1 cellular context compared by ENCODE assay signal in the genomic region with DNA sequence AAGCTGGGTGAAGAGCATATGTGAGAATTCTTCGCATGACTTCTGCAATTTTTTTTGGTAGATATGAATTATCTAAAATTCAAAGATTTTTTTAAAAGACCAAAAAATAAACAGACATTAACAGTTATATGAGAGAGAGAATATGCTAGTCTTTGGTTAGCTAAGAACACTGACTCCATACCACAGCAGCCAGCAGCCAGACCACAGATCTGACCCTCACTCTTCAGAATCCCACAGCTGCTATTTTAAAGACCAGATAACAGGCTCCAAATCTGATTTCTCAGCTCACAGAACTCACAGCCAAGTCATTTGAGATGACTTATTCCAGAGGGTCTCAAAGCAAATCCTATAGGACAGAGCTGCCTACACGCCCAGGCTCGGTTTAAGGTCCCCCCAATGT.
TF ChIP-seq lines count a peak whose summit lies in the region.

No MANE protein-coding gene starts in this region.

TF ChIP-seq in K562, 482 proteins besides CTCF, POLR2A, EP300 and RAD21:
- TF ChIP-seq FOXK2 (conservative IDR thresholded peaks at IDR 0.05 in 1 of 2, IDR thresholded peaks at IDR 0.05 in 1 of 2; ENCODE audit: low read depth in 2 of 2) (no peak), BRCA1 (IDR thresholded peaks at IDR 0.05) (no peak), BRCA1 (CRISPR knock-in tag; IDR thresholded peaks at IDR 0.05) (no peak), TEAD4 (IDR thresholded peaks at IDR 0.05; ENCODE audit: low read length) (0 out of 2 replicates have a peak, but pooled peaks have one; percentile 9), TEAD4 (CRISPR knock-in tag; IDR thresholded peaks at IDR 0.05; ENCODE audit: borderline replicate concordance) (no peak), BMI1 (IDR thresholded peaks at IDR 0.05; ENCODE audit: low read length) (no peak)
